21 cellular contexts compared by ENCODE assay signal in genomic region chr2:16218161-16218560, GRCh38.
"Had no signal": no experiment of that assay in that cellular context is flagged by ENCODE, and none has a peak within 500 bp of the region (broad histone marks: within the 10 kb centered on the region; RNA-seq: fewer than 3 reads in every experiment).

No MANE protein-coding gene starts in this region.

- H3K4me1 ChIP-seq: stomach, suprapubic skin, testis, thyroid gland, tibial artery, transverse colon, upper lobe of left lung, upper lobe of right lung, uterus, vagina had no signal

- H3K27me3 ChIP-seq: stomach, testis, thyroid gland, tibial artery, tibial nerve, transverse colon, upper lobe of left lung, upper lobe of right lung, uterus, vagina had no signal

- H3K9me3 ChIP-seq: stomach, suprapubic skin, testis, thoracic aorta, thyroid gland, tibial artery, tibial nerve, transverse colon, upper lobe of left lung, upper lobe of right lung, uterus, vagina had no signal

- DNase-seq: stimulated activated CD4-positive, alpha-beta T cell treated with anti-CD3 and anti-CD28 coated beads, Interleukin-2, amount 100 ng/mL, for 48 hours; stimulated activated CD4-positive, alpha-beta T cell treated with anti-CD3 and anti-CD28 coated beads, Interleukin-4, amount 100 ng/mL, for 1 hour; stimulated activated CD4-positive, alpha-beta T cell treated with anti-CD3 and anti-CD28 coated beads, Interleukin-4, amount 100 ng/mL, for 24 hours; stimulated activated CD4-positive, alpha-beta T cell treated with anti-CD3 and anti-CD28 coated beads, Interleukin-4, amount 100 ng/mL, for 4 hours; stimulated activated CD8-positive, alpha-beta memory T cell treated with anti-CD3 and anti-CD28 coated beads, Interleukin-4, amount 100 ng/mL, for 48 hours; stimulated activated naive B cell treated with anti-CD40 and anti-IgM and Interleukin-4, amounts not matched to agents 10 μg/mL and 1 μg/mL and 100 μg/mL, for 72 hours; stimulated activated naive CD4-positive, alpha-beta T cell; stimulated activated naive CD4-positive, alpha-beta T cell treated with Interleukin-2 at 50 U/mL for 16 hours; stimulated activated naive CD8-positive, alpha-beta T cell treated with anti-CD3 and anti-CD28 coated beads, Interleukin-15, amount 100 ng/mL, for 72 hours; uterus had no signal

- H3K36me3 ChIP-seq: stomach, suprapubic skin, thoracic aorta, thyroid gland, tibial artery, tibial nerve, transverse colon, upper lobe of left lung, upper lobe of right lung, uterus, vagina had no signal

- H3K27ac ChIP-seq: stomach, suprapubic skin, testis, thoracic aorta, thyroid gland, tibial artery, tibial nerve, transverse colon, upper lobe of left lung, upper lobe of right lung, uterus, vagina had no signal

- H3K4me3 ChIP-seq: stomach, suprapubic skin, testis, thoracic aorta, thyroid gland, tibial artery, tibial nerve, transverse colon, upper lobe of left lung, upper lobe of right lung, uterus, vagina had no signal
